Comparison of ENCODE assay signal across 10 cellular contexts in the genomic region with DNA sequence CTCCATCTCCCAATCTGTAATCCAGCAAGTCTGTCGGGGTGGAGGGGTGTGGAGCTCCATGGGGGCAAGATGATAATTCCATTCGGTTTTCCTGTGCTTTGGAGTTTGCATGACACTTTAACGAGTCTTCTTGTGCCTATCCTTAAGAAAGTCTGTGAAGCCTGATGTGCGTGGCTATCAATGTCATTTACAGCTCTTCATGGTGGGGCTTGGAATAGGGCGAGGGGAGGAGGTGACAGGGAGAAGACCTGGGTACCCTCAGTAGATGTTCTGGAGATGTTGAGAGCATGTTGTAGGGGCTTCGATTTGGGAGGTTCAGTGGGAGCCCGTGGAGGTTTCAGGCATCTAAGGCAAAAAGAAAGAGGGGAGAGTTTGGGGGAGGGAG. TPM values are rescaled to one million over a fixed set of nuclear protein-coding genes. Genes with fewer than 3 reads are reported as not detected.
DNase-seq lines count a peak whose midpoint lies in the region; ATAC-seq and TF ChIP-seq lines count a peak whose summit lies in the region.
"Had no signal": no experiment of that assay in that cellular context is flagged by ENCODE, and none has a peak within 500 bp of the region (broad histone marks: within the 10 kb centered on the region; RNA-seq: fewer than 3 reads in every experiment).

No MANE protein-coding gene starts in this region.

- WGBS in tibial nerve, 2 donors, result 56% methylated on average over 7 of the region's 7 CpGs

- no peaks in the 10 kb centered on the region for H3K27me3 ChIP-seq in tibial nerve
- H3K27me3 ChIP-seq in SJCRH30, result no peaks in the 10 kb centered on the region
- H3K27me3 ChIP-seq: MG63 had no signal

- H3K36me3 Mint-ChIP-seq in activated naive CD4-positive, alpha-beta T cell treated with anti-CD3 and anti-CD28 coated beads, Interleukin-2, amount 10 ng/mL, durations not matched to agents 7 days and 5 days, result peaks cover 15% of the 10 kb centered on the region
- peaks cover 6% of the 10 kb centered on the region for H3K36me3 Mint-ChIP-seq in natural killer cell

- no peak for ATAC-seq in natural killer cell
- ATAC-seq in HG02884 (IDR thresholded peaks at IDR 0.05; ENCODE audit: unreplicated experiment), result no peak
- ATAC-seq: activated CD4-positive, CD25-positive, alpha-beta regulatory T cell treated with anti-CD3 and anti-CD28 coated beads, Interleukin-2, amount 50 U/mL, for 24 hours had no signal

- peak overlapping the region; percentile 46 for H3K4me3 Mint-ChIP-seq in activated naive CD4-positive, alpha-beta T cell treated with anti-CD3 and anti-CD28 coated beads, Interleukin-2, amount 10 ng/mL, durations not matched to agents 7 days and 5 days
- H3K4me3 Mint-ChIP-seq in natural killer cell, result peak overlapping the region; percentile 78

- peaks cover 24% of the 10 kb centered on the region for H3K4me1 Mint-ChIP-seq in activated naive CD4-positive, alpha-beta T cell treated with anti-CD3 and anti-CD28 coated beads, Interleukin-2, amount 10 ng/mL, durations not matched to agents 7 days and 5 days
- H3K4me1 Mint-ChIP-seq in natural killer cell, result peaks cover 23 to 34% of the 10 kb centered on the region in 2 donors

- H3K9me3 Mint-ChIP-seq in activated naive CD4-positive, alpha-beta T cell treated with anti-CD3 and anti-CD28 coated beads, Interleukin-2, amount 10 ng/mL, durations not matched to agents 7 days and 5 days, result no peaks in the 10 kb centered on the region
- H3K9me3 Mint-ChIP-seq in natural killer cell, result no peaks in the 10 kb centered on the region

- TF ChIP-seq POLR2A in tibial nerve (IDR thresholded peaks at IDR 0.05), result no peak

- H3K27me3 Mint-ChIP-seq in activated naive CD4-positive, alpha-beta T cell treated with anti-CD3 and anti-CD28 coated beads, Interleukin-2, amount 10 ng/mL, durations not matched to agents 7 days and 5 days, result peaks cover 65% of the 10 kb centered on the region
- H3K27me3 Mint-ChIP-seq in natural killer cell (ENCODE audit: low read depth in 2 of 2), result peaks cover 8 to 19% of the 10 kb centered on the region in 2 donors

- H3K9me3 ChIP-seq in tibial nerve (no peaks in the 10 kb centered on the region), SJCRH30 (replicated peaks) (no peaks in the 10 kb centered on the region)
- H3K9me3 ChIP-seq: MG63 had no signal

- TF ChIP-seq CTCF in coronary artery (IDR thresholded peaks at IDR 0.05) (no peak), natural killer cell (IDR thresholded peaks at IDR 0.05) (no peak), tibial nerve (IDR thresholded peaks at IDR 0.05) (no peak)

- TF ChIP-seq EP300 in tibial nerve (IDR thresholded peaks at IDR 0.05), result no peak

- no peak for DNase-seq in activated naive CD4-positive, alpha-beta T cell treated with anti-CD3 and anti-CD28 coated beads, Interleukin-2, amount 10 ng/mL, durations not matched to agents 7 days and 5 days
- no peak for DNase-seq in activated naive CD4-positive, alpha-beta T cell treated with anti-CD3 and anti-CD28 coated beads, Interleukin-2, amount 50 U/mL, for 16 hours
- DNase-seq in coronary artery (ENCODE audit: low spot score) (no peak), natural killer cell (no peak), tibial nerve (ENCODE audit: low spot score in 2 of 2) (no peak), SJCRH30 (no peak), amniotic stem cell (lab: John Stamatoyannopoulos, UW) (no peak)

- H3K27ac ChIP-seq in coronary artery (peak overlapping the region; percentile 69 to 98), tibial nerve (peak overlapping the region; percentile 20 to 99 (median 98)), SJCRH30 (no peak overlapping the region)

- peaks cover 0 to 8% (median 0%) of the 10 kb centered on the region in 3 donors for H3K36me3 ChIP-seq in tibial nerve
- H3K36me3 ChIP-seq in SJCRH30, result peaks cover 2% of the 10 kb centered on the region; the same call in 1 of the 2 replicates

- intact Hi-C loops in natural killer cell (cut with micrococcal nuclease), result loop anchor here (5.0 kb wide), 1 partner anchor 35 kb away; the partner anchor contains the start of gene ARCN1

- CTCF ChIA-PET in activated naive CD4-positive, alpha-beta T cell treated with anti-CD3 and anti-CD28 coated beads, Interleukin-2, amount 10 ng/mL, durations not matched to agents 7 days and 5 days (lab: Charles Lee), result interaction anchor here (1.6 to 4.9 kb wide), 2 partner anchors 10 to 13 kb away, joined by 3 to 46 read pairs; no protein-coding TSS in a partner anchor

- H3K4me3 ChIP-seq in coronary artery (peak overlapping the region; percentile 90), tibial nerve (peak overlapping the region in 1 of 4 donors; percentile 68), SJCRH30 (no peak overlapping the region)

- H3K27ac Mint-ChIP-seq in activated naive CD4-positive, alpha-beta T cell treated with anti-CD3 and anti-CD28 coated beads, Interleukin-2, amount 10 ng/mL, durations not matched to agents 7 days and 5 days, result no peak overlapping the region
- peak overlapping the region in 1 of 2 donors; percentile 82 for H3K27ac Mint-ChIP-seq in natural killer cell

- H3K4me1 ChIP-seq in tibial nerve (peaks cover 0 to 80% (median 57%) of the 10 kb centered on the region in 4 donors), SJCRH30 (no peaks in the 10 kb centered on the region)

RNA-seq across cellular contexts. Expression of gene PHLDB1, which starts 0.6 kb away (rescaled TPM):
- 1 to 10 TPM in 1 of 3 donors, under 1 TPM in 2; 0.75 to 1.1 (median 0.95) TPM for total RNA-seq in natural killer cell
- total RNA-seq in tibial nerve, result 100 to 1,000 TPM; 299 to 365 (median 323) TPM
- 19.1 and 21.6 TPM in 2 replicates for total RNA-seq in SJCRH30 (2014; rRNA removed; shearing (Covaris generic))

RNA-seq across cellular contexts. Expression of gene ARCN1, which starts 34.6 kb away (rescaled TPM):
- 10 to 100 TPM; 72.9 to 88.6 (median 88.4) TPM for total RNA-seq in natural killer cell
- total RNA-seq in tibial nerve, result 10 to 100 TPM; 74.3 to 94.8 (median 88.5) TPM
- total RNA-seq in SJCRH30 (2014; rRNA removed; shearing (Covaris generic)), result 135 and 143 TPM in 2 replicates

RNA-seq across cellular contexts. Expression of gene IFT46, which starts 41.1 kb away (rescaled TPM):
- total RNA-seq in natural killer cell (1 to 10 TPM; 7.2 to 9.8 (median 8.1) TPM), tibial nerve (10 to 100 TPM; 30.3 to 44.4 (median 35.4) TPM)
- total RNA-seq in SJCRH30 (2014; rRNA removed; shearing (Covaris generic)), result 16.0 and 17.2 TPM in 2 replicates

Comparison
In these comparisons a context has a peak if more than half of its experiments do, and no peak if none do; other contexts are left out.
1. RNA of gene PHLDB1, which starts 0.6 kb away (total RNA-seq): 299 to 365 TPM in tibial nerve; 19.1 to 21.6 TPM in SJCRH30 and 0.75 to 1.1 TPM in natural killer cell; every median in the first group is over 10 times any median in the second.